In genomic region chr4:158826057-158826456, GRCh38 we compare ENCODE assay signal across 1 cellular context.
TF ChIP-seq lines count a peak whose summit lies in the region.

No MANE protein-coding gene starts in this region.

TF ChIP-seq in SK-N-SH treated with all-trans-retinoic acid at 6 μM for 48 hours, 23 proteins besides CTCF, POLR2A, EP300 and RAD21 (continued from another document):
- TF ChIP-seq, protein P1, sequence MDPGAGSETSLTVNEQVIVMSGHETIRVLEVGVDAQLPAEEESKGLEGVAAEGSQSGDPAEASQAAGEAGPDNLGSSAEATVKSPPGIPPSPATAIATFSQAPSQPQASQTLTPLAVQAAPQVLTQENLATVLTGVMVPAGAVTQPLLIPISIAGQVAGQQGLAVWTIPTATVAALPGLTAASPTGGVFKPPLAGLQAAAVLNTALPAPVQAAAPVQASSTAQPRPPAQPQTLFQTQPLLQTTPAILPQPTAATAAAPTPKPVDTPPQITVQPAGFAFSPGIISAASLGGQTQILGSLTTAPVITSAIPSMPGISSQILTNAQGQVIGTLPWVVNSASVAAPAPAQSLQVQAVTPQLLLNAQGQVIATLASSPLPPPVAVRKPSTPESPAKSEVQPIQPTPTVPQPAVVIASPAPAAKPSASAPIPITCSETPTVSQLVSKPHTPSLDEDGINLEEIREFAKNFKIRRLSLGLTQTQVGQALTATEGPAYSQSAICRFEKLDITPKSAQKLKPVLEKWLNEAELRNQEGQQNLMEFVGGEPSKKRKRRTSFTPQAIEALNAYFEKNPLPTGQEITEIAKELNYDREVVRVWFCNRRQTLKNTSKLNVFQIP (CRISPR knock-in tag; IDR thresholded peaks at IDR 0.05; ENCODE audit: borderline replicate concordance, low read depth) = no peak
- TF ChIP-seq GLIS3 (CRISPR knock-in tag; IDR thresholded peaks at IDR 0.05) = no peak
- TF ChIP-seq ISL1 (CRISPR knock-in tag; IDR thresholded peaks at IDR 0.05) = no peak
- TF ChIP-seq ESRRG (CRISPR knock-in tag; IDR thresholded peaks at IDR 0.05) = no peak
